9 cellular contexts compared by ENCODE assay signal in the genomic region with DNA sequence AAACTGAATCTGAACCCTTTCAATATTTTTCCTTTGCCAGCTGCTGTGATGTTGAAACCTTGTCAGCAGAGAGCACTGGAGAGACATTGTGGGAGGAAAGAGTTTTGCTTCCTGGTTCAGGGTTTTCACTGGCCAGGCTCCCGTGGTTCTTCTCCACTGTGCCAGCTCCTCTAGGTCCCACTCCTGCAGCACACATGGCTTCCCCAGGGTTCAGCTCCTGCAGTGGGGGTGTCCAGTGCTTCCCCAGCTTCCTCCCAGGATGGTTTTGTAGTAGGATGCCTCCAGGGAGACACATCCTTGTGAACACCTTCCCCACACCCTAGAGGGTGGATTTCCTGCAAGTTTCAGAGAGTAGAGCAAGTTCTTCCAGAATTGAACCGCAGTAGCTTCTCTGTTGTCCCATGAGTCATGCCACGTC. TPM values are rescaled to one million over a fixed set of nuclear protein-coding genes. Genes with fewer than 3 reads are reported as not detected.
DNase-seq lines count a peak whose midpoint lies in the region; ATAC-seq, FAIRE-seq and TF ChIP-seq lines count a peak whose summit lies in the region.
"Had no signal": no experiment of that assay in that cellular context is flagged by ENCODE, and none has a peak within 500 bp of the region (broad histone marks: within the 10 kb centered on the region; RNA-seq: fewer than 3 reads in every experiment).

No MANE protein-coding gene starts in this region.

- no peak overlapping the region for H3K9ac ChIP-seq in GM12878 (ENCODE audit: control insufficient read depth, insufficient read depth, low read length)
- H3K9ac ChIP-seq: BLaER1 had no signal

- no peaks in the 10 kb centered on the region for H4K20me1 ChIP-seq in GM12878 (ENCODE audit: control insufficient read depth, insufficient read depth)
- H4K20me1 ChIP-seq: BLaER1 had no signal

- BruUV-seq in GM12878 (replicated peaks; lab: Mats Ljungman, UMichigan) = no TSS peak

- no peak for TF ChIP-seq EP300 in GM12878 (IDR thresholded peaks at IDR 0.05; ENCODE audit: borderline replicate concordance in 1 of 2, control insufficient read depth in 1 of 2, low read depth in 2 of 2, low read length in 2 of 2)

- SMC1A ChIA-PET in GM12878 (lab: Charles Lee; ENCODE audit: uncharacterized antibody, unreplicated experiment) = interaction anchor here (0.6 to 1.1 kb wide), 3 partner anchors 234 to 421 kb away, joined by 3 read pairs; no protein-coding TSS in a partner anchor

- no peaks in the 10 kb centered on the region for H3K4me1 ChIP-seq in GM12878 (ENCODE audit: control insufficient read depth, insufficient read depth, low read length)
- peaks cover 0 to 2% of the 10 kb centered on the region in 2 donors for H3K4me1 ChIP-seq in lung (ENCODE audit: control insufficient read depth in 2 of 2, insufficient read depth in 2 of 2, low read length in 2 of 2)
- H3K4me1 ChIP-seq: BLaER1 had no signal

- H3K27me3 ChIP-seq in GM12878 (replicated peaks in 1 of 2; ENCODE audit: control insufficient read depth in 2 of 2, insufficient read depth in 2 of 2, low read length in 1 of 2) (no peaks in the 10 kb centered on the region), lung (ENCODE audit: control insufficient read depth, insufficient read depth) (no peaks in the 10 kb centered on the region)
- H3K27me3 ChIP-seq: BLaER1 had no signal

- CTCF ChIA-PET in GM12878 (lab: Yijun Ruan, JAX) = interaction anchor here (1.1 to 2.7 kb wide), 3 partner anchors 11 to 368 kb away, joined by 3 to 13 read pairs (median 5); no protein-coding TSS in a partner anchor

- peak; percentile 34 for TF ChIP-seq CTCF in NB4 (IDR thresholded peaks at IDR 0.05; ENCODE audit: low read depth, low read length)
- peak in 2 of 3 experiments; percentile 37 to 47; a peak in 3 of 6 replicates for TF ChIP-seq CTCF in GM12878 (IDR thresholded peaks at IDR 0.05 in 2 of 3, conservative IDR thresholded peaks at IDR 0.05 in 1 of 3; ENCODE audit: control insufficient read depth in 2 of 3, extremely low read depth in 1 of 3, insufficient read depth in 1 of 3, low read depth in 3 of 3, low read length in 3 of 3)
- no peak for TF ChIP-seq CTCF in lung (IDR thresholded peaks at IDR 0.05; ENCODE audit: control extremely low read depth, extremely low read depth)

- no peak for FAIRE-seq in GM12878 (lab: Jason Lieb, UNC)

- H3K27ac ChIP-seq in GM12878 (ENCODE audit: control insufficient read depth, insufficient read depth) (no peak overlapping the region), lung (ENCODE audit: low read depth in 1 of 2, low read length in 1 of 2) (no peak overlapping the region)
- H3K27ac ChIP-seq: BLaER1 had no signal

- intact Hi-C loops in GM12878 (cut with micrococcal nuclease; ENCODE audit: unreplicated experiment) = loop anchor here (5.0 kb wide), 1 partner anchor 366 kb away; no protein-coding TSS in a partner anchor

- no peak overlapping the region for H2AFZ ChIP-seq in GM12878 (ENCODE audit: control insufficient read depth, low read depth, low read length)

- no peaks in the 10 kb centered on the region for H3K79me2 ChIP-seq in GM12878 (ENCODE audit: control insufficient read depth, insufficient read depth, low read length)

- in situ Hi-C loops in GM12878 (cut with MboI) = loop anchor here (25.0 kb wide), 1 partner anchor 371 kb away; no protein-coding TSS in a partner anchor

- TF ChIP-seq POLR2A in NB4 (IDR thresholded peaks at IDR 0.05; ENCODE audit: extremely low read depth, insufficient read length) (no peak), GM12878 (IDR thresholded peaks at IDR 0.05; ENCODE audit: low read depth, low read length) (no peak)

- H3K36me3 ChIP-seq in GM12878 (ENCODE audit: control insufficient read depth in 2 of 2, insufficient read depth in 2 of 2, low read length in 1 of 2) = no peaks in the 10 kb centered on the region
- no peaks in the 10 kb centered on the region for H3K36me3 ChIP-seq in lung (ENCODE audit: control insufficient read depth in 2 of 2, insufficient read depth in 2 of 2, low read length in 2 of 2)
- H3K36me3 ChIP-seq: BLaER1 had no signal

- peak; percentile 61 for TF ChIP-seq RAD21 in GM12878 (IDR thresholded peaks at IDR 0.05; ENCODE audit: insufficient read depth, low read depth, low read length)

- POLR2A ChIA-PET in GM12878 (lab: Charles Lee) = no interaction called here

- H3K4me3 ChIP-seq in NB4 (ENCODE audit: low read depth, low read length) (no peak overlapping the region), GM12878 (no peak overlapping the region), lung (no peak overlapping the region)
- H3K4me3 ChIP-seq: BLaER1 had no signal

- H3K4me2 ChIP-seq in GM12878 (ENCODE audit: control insufficient read depth, insufficient read depth) = no peak overlapping the region
- H3K4me2 ChIP-seq: BLaER1 had no signal

- H3K9me3 ChIP-seq in GM12878 (replicated peaks; ENCODE audit: control insufficient read depth, insufficient read depth, low read length) (no peaks in the 10 kb centered on the region), lung (ENCODE audit: control insufficient read depth in 2 of 2, insufficient read depth in 1 of 2, low read length in 1 of 2) (no peaks in the 10 kb centered on the region)
- H3K9me3 ChIP-seq: BLaER1 had no signal

- RAD21 ChIA-PET in GM12878 (lab: Charles Lee; ENCODE audit: unreplicated experiment) = no interaction called here

- WGBS in GM12878 (ENCODE audit: insufficient coverage, insufficient replicate concordance, low lambda C conversion rate, missing lambda C conversion rate) = 26% methylated on average over 3 of the region's 3 CpGs
- 32 to 47% methylated on average over 3 of the region's 3 CpGs for WGBS in lung, 2 donors

- DNase-seq in DMS79 treated with DMSO at 0.1 percent for 48 hours (lab: John Stamatoyannopoulos, UW) (peak; percentile 19), DMS79 (lab: John Stamatoyannopoulos, UW) (no peak), NB4 (ENCODE audit: low read depth) (peak; percentile 61), GM12878 (ENCODE audit: low read depth, low spot score) (no peak), lung (ENCODE audit: low spot score) (peak; percentile 38), NCI-H2107 (lab: John Stamatoyannopoulos, UW) (no peak)
- no peak for DNase-seq in activated naive CD4-positive, alpha-beta T cell treated with Interleukin-2 at 50 U/mL for 16 hours
- DNase-seq in activated CD8-positive, alpha-beta memory T cell treated with anti-CD3 and anti-CD28 coated beads for 24 hours = no peak

- ATAC-seq in GM12878 (peak; percentile 44; the same call in 2 of the 3 replicates), lung (ENCODE audit: insufficient read depth, low FRiP score) (peak; percentile 68)

TF ChIP-seq in GM12878, 131 proteins besides CTCF, POLR2A, EP300 and RAD21:
- no peak for TF ChIP-seq SRF (IDR thresholded peaks at IDR 0.05; ENCODE audit: low read depth in 2 of 2, low read length in 2 of 2)
- peak; percentile 48; the same call in 1 of the 2 replicates for TF ChIP-seq NR2C1 (IDR thresholded peaks at IDR 0.05)
- TF ChIP-seq SMC3 (IDR thresholded peaks at IDR 0.05; ENCODE audit: borderline replicate concordance, low read length) = peak; percentile 50

RNA-seq across cellular contexts. Expression of gene SULT1C3, which starts 24.0 kb away (rescaled TPM):
- not detected in 2 replicates for total RNA-seq in GM12878 (2013; cell fraction: nucleolus; rRNA removed)
- not detected in 2 replicates for total RNA-seq in GM12878 (2014; rRNA removed)
- not detected in 2 replicates for total RNA-seq in GM12878 (2014; rRNA removed; fragmentation: Illumina TruSeq; extraction: Trizol)
- not detected in 2 replicates for total RNA-seq in GM12878 (2021)
- not detected for polyA plus RNA-seq in GM12878 (2011; ENCODE audit: low read depth)
- not detected in 2 replicates for polyA plus RNA-seq in GM12878 (2011; rRNA removed)
- polyA plus RNA-seq in GM12878 (2011; cell fraction: cytosol; rRNA removed) = not detected in 2 replicates
- polyA plus RNA-seq in GM12878 (2011; cell fraction: nucleus; rRNA removed) = not detected in 2 replicates
- not detected in 2 replicates for polyA plus RNA-seq in GM12878 (2012)
- polyA plus RNA-seq in GM12878 (2014; fragmentation: Illumina TruSeq; extraction: Trizol) = not detected in 2 replicates
- polyA plus RNA-seq in GM12878 (2014; fragmentation: Nextera tagmentation; extraction: Ambion mirVana) = not detected
- not detected in 2 replicates for polyA plus RNA-seq in GM12878 (2014; rRNA removed)
- polyA plus RNA-seq in GM12878 (2016; fragmentation: Nextera tagmentation; extraction: Ambion mirVana) = not detected
- polyA minus RNA-seq in GM12878 (2011; rRNA and poly(A)+ RNA removed) = not detected in 2 replicates
- not detected in 2 replicates for polyA minus RNA-seq in GM12878 (2011; cell fraction: cytosol; rRNA and poly(A)+ RNA removed)
- polyA minus RNA-seq in GM12878 (2011; cell fraction: nucleus; rRNA and poly(A)+ RNA removed) = not detected in 2 replicates
- total RNA-seq in lung = not detected
- polyA plus RNA-seq in lung = not detected

Comparison
In these comparisons a context has a peak if more than half of its experiments do, and no peak if none do; other contexts are left out.
1. DNase-seq: peak in DMS79 treated with DMSO at 0.1 percent for 48 hours (single experiment), NB4 (single experiment) and lung (single experiment); none in DMS79 (single experiment), GM12878 (single experiment), NCI-H2107 (single experiment), activated naive CD4-positive, alpha-beta T cell treated with Interleukin-2 at 50 U/mL for 16 hours (single experiment) and activated CD8-positive, alpha-beta memory T cell treated with anti-CD3 and anti-CD28 coated beads for 24 hours (single experiment).